ENCODE assay signal across 1 cellular context in genomic region chr19:39738809-39739208, GRCh38.
TF ChIP-seq lines count a peak whose summit lies in the region.

No MANE protein-coding gene starts in this region.

TF ChIP-seq in GM23338, 12 proteins besides CTCF, POLR2A, EP300 and RAD21 (continued from another document):
- TF ChIP-seq CREB1 (CRISPR knock-in tag; IDR thresholded peaks at IDR 0.05; ENCODE audit: low read depth) (no peak), REST (IDR thresholded peaks at IDR 0.05; ENCODE audit: unreplicated experiment) (no peak), NANOG (IDR thresholded peaks at IDR 0.05; ENCODE audit: borderline replicate concordance) (no peak), STAT1 (IDR thresholded peaks at IDR 0.05; ENCODE audit: unreplicated experiment) (no peak), ZNF331 (CRISPR knock-in tag; IDR thresholded peaks at IDR 0.05; ENCODE audit: low read depth) (no peak), EZH2 (IDR thresholded peaks at IDR 0.05; ENCODE audit: low read depth, unreplicated experiment) (no peak)
